11 cellular contexts compared by ENCODE assay signal in the genomic region with DNA sequence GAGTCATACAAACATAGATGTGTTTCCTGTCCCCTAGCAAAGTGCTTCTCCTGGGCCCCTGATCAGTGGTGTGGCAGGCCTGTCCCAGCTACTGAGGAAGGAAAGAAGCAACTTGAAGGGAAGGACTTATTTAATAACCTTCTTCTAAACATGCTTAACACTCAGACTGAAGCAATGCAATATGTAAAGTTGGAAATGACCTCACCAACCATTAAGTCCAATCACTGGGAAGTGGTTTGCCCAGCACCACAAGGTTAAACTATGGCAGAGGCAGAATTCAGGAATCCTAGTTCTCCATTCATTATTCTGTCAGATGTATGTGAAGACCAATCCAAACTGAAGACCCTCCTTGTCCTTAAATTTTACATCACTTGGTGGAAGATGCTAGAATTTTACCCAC.
"Had no signal": no experiment of that assay in that cellular context is flagged by ENCODE, and none has a peak within 500 bp of the region (broad histone marks: within the 10 kb centered on the region; RNA-seq: fewer than 3 reads in every experiment).

No MANE protein-coding gene starts in this region.

- DNase-seq: activated CD4-positive, alpha-beta T cell treated with anti-CD3 and anti-CD28 coated beads, Interleukin-2, amount 50 U/mL, for 1 hour; activated naive CD8-positive, alpha-beta T cell treated with anti-CD3 and anti-CD28 coated beads for 36 hours; anterior cingulate cortex; lower lobe of right lung; midbrain; naive thymus-derived CD4-positive, alpha-beta T cell; psoas muscle; sigmoid colon; stimulated activated CD4-positive, alpha-beta T cell treated with anti-CD3 and anti-CD28 coated beads, Interleukin-4, amount 100 ng/mL, for 24 hours; stomach had no signal

- H3K27me3 Mint-ChIP-seq: activated naive CD8-positive, alpha-beta T cell treated with anti-CD3 and anti-CD28 coated beads for 36 hours; naive thymus-derived CD4-positive, alpha-beta T cell had no signal

- H3K4me3 ChIP-seq: gastroesophageal sphincter, lower lobe of right lung, psoas muscle, sigmoid colon, stomach had no signal

- H3K27ac ChIP-seq: gastroesophageal sphincter, lower lobe of right lung, psoas muscle, sigmoid colon, stomach had no signal

- H3K27me3 ChIP-seq: gastroesophageal sphincter, sigmoid colon, stomach had no signal

- H3K27ac Mint-ChIP-seq: activated naive CD8-positive, alpha-beta T cell treated with anti-CD3 and anti-CD28 coated beads for 36 hours had no signal

- H3K4me3 Mint-ChIP-seq: activated naive CD8-positive, alpha-beta T cell treated with anti-CD3 and anti-CD28 coated beads for 36 hours; naive thymus-derived CD4-positive, alpha-beta T cell had no signal

- H3K9me3 ChIP-seq: gastroesophageal sphincter, lower lobe of right lung, psoas muscle, sigmoid colon, stomach had no signal

- H3K9me3 Mint-ChIP-seq: activated naive CD8-positive, alpha-beta T cell treated with anti-CD3 and anti-CD28 coated beads for 36 hours had no signal

- H3K4me1 ChIP-seq: gastroesophageal sphincter, lower lobe of right lung, psoas muscle, sigmoid colon had no signal

- ATAC-seq: gastroesophageal sphincter; naive thymus-derived CD4-positive, alpha-beta T cell; psoas muscle had no signal
